Comparison of ENCODE assay signal across 31 cellular contexts in the genomic region with DNA sequence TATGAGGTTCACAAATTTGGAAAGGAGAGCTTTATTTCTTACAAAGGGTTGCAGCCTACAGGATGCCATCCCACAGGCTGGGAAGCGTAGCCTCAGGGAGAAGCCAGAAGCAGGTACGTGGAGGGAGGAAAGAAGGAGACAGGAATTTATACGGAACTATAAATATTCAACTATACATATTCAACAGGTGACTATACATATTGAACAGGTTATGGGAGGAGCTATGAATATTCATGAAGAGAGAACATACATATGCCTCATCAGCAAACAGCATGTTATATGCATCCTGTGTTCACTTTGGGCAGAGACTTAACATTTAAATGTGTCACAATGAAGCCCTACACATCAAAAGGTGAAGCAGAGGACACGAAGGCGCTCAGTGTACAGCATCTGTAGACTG.
"Had no signal": no experiment of that assay in that cellular context is flagged by ENCODE, and none has a peak within 500 bp of the region (broad histone marks: within the 10 kb centered on the region; RNA-seq: fewer than 3 reads in every experiment).

No MANE protein-coding gene starts in this region.

- H3K27me3 Mint-ChIP-seq: progenitor cell of endocrine pancreas had no signal

- H3K9me3 Mint-ChIP-seq: natural killer cell; stimulated activated naive CD8-positive, alpha-beta T cell treated with anti-CD3 and anti-CD28 coated beads, Interleukin-15, amount 100 ng/mL, for 72 hours had no signal

- H3K9me3 ChIP-seq: psoas muscle, suprapubic skin, testis, transverse colon, vagina had no signal

- H3K36me3 ChIP-seq: neural progenitor cell, ovary, spleen, suprapubic skin, tibial artery, transverse colon, upper lobe of left lung, vagina had no signal

- H3K27ac Mint-ChIP-seq: natural killer cell; nephron; neural progenitor cell; progenitor cell of endocrine pancreas; stimulated activated memory B cell treated with anti-CD40 and anti-IgM and Interleukin-4, amounts not matched to agents 10 μg/mL and 1 μg/mL and 100 μg/mL, for 72 hours had no signal

- H3K4me1 Mint-ChIP-seq: natural killer cell; nephron; neural progenitor cell; stimulated activated memory B cell treated with anti-CD40 and anti-IgM and Interleukin-4, amounts not matched to agents 10 μg/mL and 1 μg/mL and 100 μg/mL, for 72 hours; stimulated activated naive CD8-positive, alpha-beta T cell treated with anti-CD3 and anti-CD28 coated beads, Interleukin-15, amount 100 ng/mL, for 72 hours had no signal

- H3K4me2 ChIP-seq: neural progenitor cell, smooth muscle cell had no signal

- H3K79me2 ChIP-seq: parathyroid adenoma had no signal

- FAIRE-seq: urothelium cell line had no signal

- DNase-seq: natural killer cell; occipital lobe; ovary; posterior cingulate gyrus; psoas muscle; right cardiac atrium; spleen; stimulated activated CD4-positive, alpha-beta T cell treated with anti-CD3 and anti-CD28 coated beads, Interleukin-12 subunit alpha, Interleukin-12 subunit beta, amount 100 ng/mL, for 4 hours; stimulated activated CD4-positive, alpha-beta T cell treated with anti-CD3 and anti-CD28 coated beads, Interleukin-1b, Interleukin-23, amount 100 ng/mL, for 48 hours; stimulated activated CD4-positive, alpha-beta T cell treated with anti-CD3 and anti-CD28 coated beads, Interleukin-4, amount 100 ng/mL, for 1 hour; stimulated activated CD4-positive, alpha-beta T cell treated with anti-CD3 and anti-CD28 coated beads, Interleukin-4, amount 100 ng/mL, for 4 hours; stimulated activated CD8-positive, alpha-beta memory T cell treated with anti-CD3 and anti-CD28 coated beads, Interleukin-4, amount 100 ng/mL, for 48 hours; stimulated activated naive CD4-positive, alpha-beta T cell; stimulated activated naive CD8-positive, alpha-beta T cell treated with anti-CD3 and anti-CD28 coated beads, Interleukin-15, amount 100 ng/mL, for 72 hours; stimulated activated naive CD8-positive, alpha-beta T cell treated with anti-CD3 and anti-CD28 coated beads, Interleukin-15, Interleukin-2, amounts not matched to agents 100 U/mL and 50 U/mL, for 24 hours; substantia nigra; testis; tibial artery; transverse colon; upper lobe of left lung had no signal

- H3K4me1 ChIP-seq: neural progenitor cell, parathyroid adenoma, psoas muscle, spleen, suprapubic skin, testis, tibial artery, transverse colon, upper lobe of left lung, vagina had no signal

- H2AFZ ChIP-seq: neural progenitor cell, parathyroid adenoma had no signal

- H3K9ac ChIP-seq: neural progenitor cell, parathyroid adenoma had no signal

- H3K27me3 ChIP-seq: neural progenitor cell, ovary, suprapubic skin, testis, upper lobe of left lung, vagina had no signal

- H3K36me3 Mint-ChIP-seq: natural killer cell; neural progenitor cell; stimulated activated memory B cell treated with anti-CD40 and anti-IgM and Interleukin-4, amounts not matched to agents 10 μg/mL and 1 μg/mL and 100 μg/mL, for 72 hours had no signal

- ATAC-seq: natural killer cell; psoas muscle; right cardiac atrium; sciatic nerve; stimulated activated memory B cell treated with anti-CD40 and anti-IgM and Interleukin-4, amounts not matched to agents 10 μg/mL and 1 μg/mL and 100 μg/mL, for 72 hours; stimulated activated naive CD8-positive, alpha-beta T cell treated with anti-CD3 and anti-CD28 coated beads, Interleukin-15, amount 100 ng/mL, for 72 hours; stimulated activated naive CD8-positive, alpha-beta T cell treated with anti-CD3 and anti-CD28 coated beads, Interleukin-15, Interleukin-2, amounts not matched to agents 100 U/mL and 50 U/mL, for 24 hours had no signal

- H3K4me3 Mint-ChIP-seq: natural killer cell; nephron; neural progenitor cell; stimulated activated memory B cell treated with anti-CD40 and anti-IgM and Interleukin-4, amounts not matched to agents 10 μg/mL and 1 μg/mL and 100 μg/mL, for 72 hours; stimulated activated naive CD8-positive, alpha-beta T cell treated with anti-CD3 and anti-CD28 coated beads, Interleukin-15, amount 100 ng/mL, for 72 hours had no signal

- H3K27ac ChIP-seq: neural progenitor cell, ovary, parathyroid adenoma, psoas muscle, skin epidermis, spleen, suprapubic skin, testis, tibial artery, transverse colon, upper lobe of left lung, vagina had no signal

- H3K4me3 ChIP-seq: neural progenitor cell, ovary, psoas muscle, skin epidermis, smooth muscle cell, spleen, suprapubic skin, testis, tibial artery, transverse colon, upper lobe of left lung, vagina had no signal
